In genomic region chr7:112550468-112551060, GRCh38 we compare ENCODE assay signal across 9 cellular contexts.
DNase-seq lines count a peak whose midpoint lies in the region; ATAC-seq lines count a peak whose summit lies in the region.
"Had no signal": no experiment of that assay in that cellular context is flagged by ENCODE, and none has a peak within 500 bp of the region (broad histone marks: within the 10 kb centered on the region; RNA-seq: fewer than 3 reads in every experiment).

No MANE protein-coding gene starts in this region.

- 18% methylated on average over 2 of the region's 2 CpGs for WGBS in right cardiac atrium

- H3K4me1 ChIP-seq in right cardiac atrium (ENCODE audit: control insufficient read depth, insufficient read depth, low read length), result no peaks in the 10 kb centered on the region

- no peaks in the 10 kb centered on the region for H3K4me1 Mint-ChIP-seq in activated naive CD8-positive, alpha-beta T cell treated with anti-CD3 and anti-CD28 coated beads, Interleukin-2, amount 50 U/mL, for 24 hours
- no peaks in the 10 kb centered on the region for H3K4me1 Mint-ChIP-seq in stimulated activated naive B cell treated with anti-CD40 and anti-IgM and Interleukin-4, amounts not matched to agents 10 μg/mL and 1 μg/mL and 100 μg/mL, for 72 hours
- H3K4me1 Mint-ChIP-seq: activated naive CD8-positive, alpha-beta T cell treated with anti-CD3 and anti-CD28 coated beads, Interleukin-2, amount 10 ng/mL, durations not matched to agents 7 days and 5 days had no signal

- H3K27ac ChIP-seq in right cardiac atrium (ENCODE audit: low read length), result no peak overlapping the region

- no peaks in the 10 kb centered on the region for H3K36me3 Mint-ChIP-seq in activated naive CD8-positive, alpha-beta T cell treated with anti-CD3 and anti-CD28 coated beads, Interleukin-2, amount 50 U/mL, for 24 hours (ENCODE audit: low read depth)
- H3K36me3 Mint-ChIP-seq in stimulated activated naive B cell treated with anti-CD40 and anti-IgM and Interleukin-4, amounts not matched to agents 10 μg/mL and 1 μg/mL and 100 μg/mL, for 72 hours, result no peaks in the 10 kb centered on the region
- H3K36me3 Mint-ChIP-seq: activated naive CD8-positive, alpha-beta T cell treated with anti-CD3 and anti-CD28 coated beads, Interleukin-2, amount 10 ng/mL, durations not matched to agents 7 days and 5 days had no signal

- no peaks in the 10 kb centered on the region for H3K9me3 Mint-ChIP-seq in activated naive CD8-positive, alpha-beta T cell treated with anti-CD3 and anti-CD28 coated beads, Interleukin-2, amount 50 U/mL, for 24 hours
- H3K9me3 Mint-ChIP-seq in stimulated activated naive B cell treated with anti-CD40 and anti-IgM and Interleukin-4, amounts not matched to agents 10 μg/mL and 1 μg/mL and 100 μg/mL, for 72 hours, result no peaks in the 10 kb centered on the region
- H3K9me3 Mint-ChIP-seq: activated naive CD8-positive, alpha-beta T cell treated with anti-CD3 and anti-CD28 coated beads, Interleukin-2, amount 10 ng/mL, durations not matched to agents 7 days and 5 days had no signal

- in situ Hi-C loops in Caki2 (cut with HindIII; ENCODE audit: low pct_unique_long_range_greater_than_20kb, low sequenced_read_pairs) (no loop called here), G401 (cut with HindIII; ENCODE audit: low sequenced_read_pairs) (no loop called here)

- no peak overlapping the region for H3K4me3 ChIP-seq in right cardiac atrium (ENCODE audit: low read length)

- no peaks in the 10 kb centered on the region for H3K27me3 ChIP-seq in right cardiac atrium (ENCODE audit: control insufficient read depth, insufficient read depth)

- H3K27me3 Mint-ChIP-seq in activated naive CD8-positive, alpha-beta T cell treated with anti-CD3 and anti-CD28 coated beads, Interleukin-2, amount 50 U/mL, for 24 hours, result peaks cover 7% of the 10 kb centered on the region
- H3K27me3 Mint-ChIP-seq in stimulated activated naive B cell treated with anti-CD40 and anti-IgM and Interleukin-4, amounts not matched to agents 10 μg/mL and 1 μg/mL and 100 μg/mL, for 72 hours, result peaks cover 10 to 21% of the 10 kb centered on the region in 2 donors

- ATAC-seq in GM18517 (IDR thresholded peaks at IDR 0.05; ENCODE audit: unreplicated experiment) (peak; percentile 93), HG02884 (IDR thresholded peaks at IDR 0.05; ENCODE audit: unreplicated experiment) (peak; percentile 91), right cardiac atrium (peak; percentile 56 to 71)
- ATAC-seq in activated naive CD8-positive, alpha-beta T cell treated with anti-CD3 and anti-CD28 coated beads, Interleukin-2, amount 50 U/mL, for 24 hours, result peak; percentile 68
- ATAC-seq in stimulated activated naive B cell treated with anti-CD40 and anti-IgM and Interleukin-4, amounts not matched to agents 10 μg/mL and 1 μg/mL and 100 μg/mL, for 72 hours (replicated peaks), result peak; percentile 63 to 77

- intact Hi-C loops in right cardiac atrium (cut with DNase I), result loop anchor here in 2 of 4 donors (10.0 kb wide), 2 partner anchors 344 to 874 kb away; no protein-coding TSS in a partner anchor

- H3K9me3 ChIP-seq in right cardiac atrium (ENCODE audit: control insufficient read depth, low read length), result no peaks in the 10 kb centered on the region

- no peak overlapping the region for H3K4me3 Mint-ChIP-seq in activated naive CD8-positive, alpha-beta T cell treated with anti-CD3 and anti-CD28 coated beads, Interleukin-2, amount 50 U/mL, for 24 hours
- no peak overlapping the region for H3K4me3 Mint-ChIP-seq in stimulated activated naive B cell treated with anti-CD40 and anti-IgM and Interleukin-4, amounts not matched to agents 10 μg/mL and 1 μg/mL and 100 μg/mL, for 72 hours
- H3K4me3 Mint-ChIP-seq: activated naive CD8-positive, alpha-beta T cell treated with anti-CD3 and anti-CD28 coated beads, Interleukin-2, amount 10 ng/mL, durations not matched to agents 7 days and 5 days had no signal

- peak; percentile 23 for DNase-seq in Caki2 (ENCODE audit: low read depth)
- peak; percentile 14 for DNase-seq in NCI-H2171 (lab: John Stamatoyannopoulos, UW)
- no peak for DNase-seq in activated naive CD8-positive, alpha-beta T cell treated with anti-CD3 and anti-CD28 coated beads, Interleukin-2, amount 50 U/mL, for 24 hours
- no peak for DNase-seq in right cardiac atrium
- peak; percentile 21 for DNase-seq in stimulated activated naive B cell treated with anti-CD40 and anti-IgM and Interleukin-4, amounts not matched to agents 10 μg/mL and 1 μg/mL and 100 μg/mL, for 72 hours
- no peak for DNase-seq in G401 (ENCODE audit: low spot score)
- DNase-seq: activated naive CD8-positive, alpha-beta T cell treated with anti-CD3 and anti-CD28 coated beads, Interleukin-2, amount 10 ng/mL, durations not matched to agents 7 days and 5 days had no signal

- H3K27ac Mint-ChIP-seq in activated naive CD8-positive, alpha-beta T cell treated with anti-CD3 and anti-CD28 coated beads, Interleukin-2, amount 50 U/mL, for 24 hours, result no peak overlapping the region
- H3K27ac Mint-ChIP-seq in stimulated activated naive B cell treated with anti-CD40 and anti-IgM and Interleukin-4, amounts not matched to agents 10 μg/mL and 1 μg/mL and 100 μg/mL, for 72 hours, result no peak overlapping the region
- H3K27ac Mint-ChIP-seq: activated naive CD8-positive, alpha-beta T cell treated with anti-CD3 and anti-CD28 coated beads, Interleukin-2, amount 10 ng/mL, durations not matched to agents 7 days and 5 days had no signal

Comparison
In these comparisons a context has a peak if more than half of its experiments do, and no peak if none do; other contexts are left out.
1. DNase-seq: peak in Caki2 (single experiment), NCI-H2171 (single experiment) and stimulated activated naive B cell treated with anti-CD40 and anti-IgM and Interleukin-4, amounts not matched to agents 10 μg/mL and 1 μg/mL and 100 μg/mL, for 72 hours (single experiment); none in activated naive CD8-positive, alpha-beta T cell treated with anti-CD3 and anti-CD28 coated beads, Interleukin-2, amount 50 U/mL, for 24 hours (single experiment), right cardiac atrium (0 of 3) and G401 (single experiment).
2. Peak in every context shown above with its lines, with median percentiles within 50 percentile points of each other: ATAC-seq.